Comparison of ENCODE assay signal across 1 cellular context in genomic region chr21:34885636-34886553, GRCh38.
TF ChIP-seq lines count a peak whose summit lies in the region.

No MANE protein-coding gene starts in this region.

TF ChIP-seq in SK-N-SH, 30 proteins besides CTCF, POLR2A, EP300 and RAD21 (continued from another document):
- TF ChIP-seq, protein P1, sequence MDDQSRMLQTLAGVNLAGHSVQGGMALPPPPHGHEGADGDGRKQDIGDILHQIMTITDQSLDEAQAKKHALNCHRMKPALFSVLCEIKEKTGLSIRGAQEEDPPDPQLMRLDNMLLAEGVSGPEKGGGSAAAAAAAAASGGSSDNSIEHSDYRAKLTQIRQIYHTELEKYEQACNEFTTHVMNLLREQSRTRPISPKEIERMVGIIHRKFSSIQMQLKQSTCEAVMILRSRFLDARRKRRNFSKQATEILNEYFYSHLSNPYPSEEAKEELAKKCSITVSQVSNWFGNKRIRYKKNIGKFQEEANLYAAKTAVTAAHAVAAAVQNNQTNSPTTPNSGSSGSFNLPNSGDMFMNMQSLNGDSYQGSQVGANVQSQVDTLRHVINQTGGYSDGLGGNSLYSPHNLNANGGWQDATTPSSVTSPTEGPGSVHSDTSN (IDR thresholded peaks at IDR 0.05): no peak
- TF ChIP-seq, protein P2, sequence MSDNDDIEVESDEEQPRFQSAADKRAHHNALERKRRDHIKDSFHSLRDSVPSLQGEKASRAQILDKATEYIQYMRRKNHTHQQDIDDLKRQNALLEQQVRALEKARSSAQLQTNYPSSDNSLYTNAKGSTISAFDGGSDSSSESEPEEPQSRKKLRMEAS (IDR thresholded peaks at IDR 0.05; ENCODE audit: low read depth): no peak
- TF ChIP-seq TCF12 (IDR thresholded peaks at IDR 0.05) (no peak), EZH2phosphoT487 (IDR thresholded peaks at IDR 0.05; ENCODE audit: borderline replicate concordance, low read depth) (no peak), POLR2AphosphoS5 (IDR thresholded peaks at IDR 0.05; ENCODE audit: low read depth, low read length) (no peak), RFX5 (IDR thresholded peaks at IDR 0.05; ENCODE audit: low read length) (no peak), RCOR1 (IDR thresholded peaks at IDR 0.05; ENCODE audit: low read length) (no peak)
